Comparison of ENCODE assay signal across 1 cellular context in genomic region chr9:95044731-95045508, GRCh38.
A peak's percentile ranks its signal among the peaks of the same experiment; 100 is the strongest.
TF ChIP-seq lines count a peak whose summit lies in the region.

No MANE protein-coding gene starts in this region.

TF ChIP-seq in WTC11, 78 proteins besides CTCF, POLR2A, EP300 and RAD21 (continued from another document and continues in another):
- TF ChIP-seq ZNF532 (CRISPR knock-in tag; IDR thresholded peaks at IDR 0.05; ENCODE audit: borderline replicate concordance) (no peak), GRHL2 (CRISPR knock-in tag; IDR thresholded peaks at IDR 0.05; ENCODE audit: insufficient replicate concordance, severe bottlenecking) (no peak), ZNF138 (CRISPR knock-in tag; conservative IDR thresholded peaks at IDR 0.05) (no peak; the same call in 1 of the 2 replicates), E2F4 (CRISPR knock-in tag; IDR thresholded peaks at IDR 0.05; ENCODE audit: borderline replicate concordance, low read depth) (no peak), ZNF263 (CRISPR knock-in tag; IDR thresholded peaks at IDR 0.05; ENCODE audit: low read depth) (no peak), PRRX2 (CRISPR knock-in tag; IDR thresholded peaks at IDR 0.05) (no peak), FOXK1 (CRISPR knock-in tag; IDR thresholded peaks at IDR 0.05) (peak; percentile 39; the same call in 1 of the 2 replicates), NR1H2 (CRISPR knock-in tag; IDR thresholded peaks at IDR 0.05) (no peak), NR3C1 (CRISPR knock-in tag; conservative IDR thresholded peaks at IDR 0.05; ENCODE audit: low read depth) (no peak), TEAD4 (CRISPR knock-in tag; IDR thresholded peaks at IDR 0.05) (no peak), MLX (CRISPR knock-in tag; IDR thresholded peaks at IDR 0.05) (no peak), CDX4 (CRISPR knock-in tag; IDR thresholded peaks at IDR 0.05; ENCODE audit: borderline replicate concordance) (no peak), ARID4B (CRISPR knock-in tag; IDR thresholded peaks at IDR 0.05; ENCODE audit: borderline replicate concordance) (no peak), SMAD4 (CRISPR knock-in tag; IDR thresholded peaks at IDR 0.05) (no peak), NFYB (CRISPR knock-in tag; conservative IDR thresholded peaks at IDR 0.05; ENCODE audit: low read depth) (no peak), TP53 (CRISPR knock-in tag; IDR thresholded peaks at IDR 0.05) (0 out of 2 replicates have a peak, but pooled peaks have one; percentile 70), ELF4 (CRISPR knock-in tag; IDR thresholded peaks at IDR 0.05; ENCODE audit: low read depth) (no peak), ESRRA (CRISPR knock-in tag; IDR thresholded peaks at IDR 0.05; ENCODE audit: borderline replicate concordance) (peak; percentile 90; the same call in 1 of the 2 replicates), JAZF1 (CRISPR knock-in tag; IDR thresholded peaks at IDR 0.05) (no peak), HMGXB4 (CRISPR knock-in tag; IDR thresholded peaks at IDR 0.05) (peak; percentile 72), ETV6 (CRISPR knock-in tag; IDR thresholded peaks at IDR 0.05) (no peak), ZNF416 (CRISPR knock-in tag; IDR thresholded peaks at IDR 0.05) (no peak), SP1 (CRISPR knock-in tag; conservative IDR thresholded peaks at IDR 0.05) (peak; percentile 32; the same call in 1 of the 2 replicates), JUN (CRISPR knock-in tag; IDR thresholded peaks at IDR 0.05) (no peak), ZBTB43 (CRISPR knock-in tag; IDR thresholded peaks at IDR 0.05) (no peak), ZNF317 (CRISPR knock-in tag; IDR thresholded peaks at IDR 0.05; ENCODE audit: borderline replicate concordance, low read depth) (no peak), GTF2I (CRISPR knock-in tag; conservative IDR thresholded peaks at IDR 0.05) (no peak), TEAD1 (CRISPR knock-in tag; IDR thresholded peaks at IDR 0.05) (no peak)
- TF ChIP-seq, protein P1, sequence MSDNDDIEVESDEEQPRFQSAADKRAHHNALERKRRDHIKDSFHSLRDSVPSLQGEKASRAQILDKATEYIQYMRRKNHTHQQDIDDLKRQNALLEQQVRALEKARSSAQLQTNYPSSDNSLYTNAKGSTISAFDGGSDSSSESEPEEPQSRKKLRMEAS (CRISPR knock-in tag; IDR thresholded peaks at IDR 0.05): 0 out of 2 replicates have a peak, but pooled peaks have one; percentile 52
- TF ChIP-seq, protein P2, sequence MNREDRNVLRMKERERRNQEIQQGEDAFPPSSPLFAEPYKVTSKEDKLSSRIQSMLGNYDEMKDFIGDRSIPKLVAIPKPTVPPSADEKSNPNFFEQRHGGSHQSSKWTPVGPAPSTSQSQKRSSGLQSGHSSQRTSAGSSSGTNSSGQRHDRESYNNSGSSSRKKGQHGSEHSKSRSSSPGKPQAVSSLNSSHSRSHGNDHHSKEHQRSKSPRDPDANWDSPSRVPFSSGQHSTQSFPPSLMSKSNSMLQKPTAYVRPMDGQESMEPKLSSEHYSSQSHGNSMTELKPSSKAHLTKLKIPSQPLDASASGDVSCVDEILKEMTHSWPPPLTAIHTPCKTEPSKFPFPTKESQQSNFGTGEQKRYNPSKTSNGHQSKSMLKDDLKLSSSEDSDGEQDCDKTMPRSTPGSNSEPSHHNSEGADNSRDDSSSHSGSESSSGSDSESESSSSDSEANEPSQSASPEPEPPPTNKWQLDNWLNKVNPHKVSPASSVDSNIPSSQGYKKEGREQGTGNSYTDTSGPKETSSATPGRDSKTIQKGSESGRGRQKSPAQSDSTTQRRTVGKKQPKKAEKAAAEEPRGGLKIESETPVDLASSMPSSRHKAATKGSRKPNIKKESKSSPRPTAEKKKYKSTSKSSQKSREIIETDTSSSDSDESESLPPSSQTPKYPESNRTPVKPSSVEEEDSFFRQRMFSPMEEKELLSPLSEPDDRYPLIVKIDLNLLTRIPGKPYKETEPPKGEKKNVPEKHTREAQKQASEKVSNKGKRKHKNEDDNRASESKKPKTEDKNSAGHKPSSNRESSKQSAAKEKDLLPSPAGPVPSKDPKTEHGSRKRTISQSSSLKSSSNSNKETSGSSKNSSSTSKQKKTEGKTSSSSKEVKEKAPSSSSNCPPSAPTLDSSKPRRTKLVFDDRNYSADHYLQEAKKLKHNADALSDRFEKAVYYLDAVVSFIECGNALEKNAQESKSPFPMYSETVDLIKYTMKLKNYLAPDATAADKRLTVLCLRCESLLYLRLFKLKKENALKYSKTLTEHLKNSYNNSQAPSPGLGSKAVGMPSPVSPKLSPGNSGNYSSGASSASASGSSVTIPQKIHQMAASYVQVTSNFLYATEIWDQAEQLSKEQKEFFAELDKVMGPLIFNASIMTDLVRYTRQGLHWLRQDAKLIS (CRISPR knock-in tag; IDR thresholded peaks at IDR 0.05; ENCODE audit: borderline replicate concordance): 0 out of 2 replicates have a peak, but pooled peaks have one; percentile 49
- TF ChIP-seq, protein P3, sequence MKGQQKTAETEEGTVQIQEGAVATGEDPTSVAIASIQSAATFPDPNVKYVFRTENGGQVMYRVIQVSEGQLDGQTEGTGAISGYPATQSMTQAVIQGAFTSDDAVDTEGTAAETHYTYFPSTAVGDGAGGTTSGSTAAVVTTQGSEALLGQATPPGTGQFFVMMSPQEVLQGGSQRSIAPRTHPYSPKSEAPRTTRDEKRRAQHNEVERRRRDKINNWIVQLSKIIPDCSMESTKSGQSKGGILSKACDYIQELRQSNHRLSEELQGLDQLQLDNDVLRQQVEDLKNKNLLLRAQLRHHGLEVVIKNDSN (CRISPR knock-in tag; IDR thresholded peaks at IDR 0.05): no peak
- TF ChIP-seq, protein P4, sequence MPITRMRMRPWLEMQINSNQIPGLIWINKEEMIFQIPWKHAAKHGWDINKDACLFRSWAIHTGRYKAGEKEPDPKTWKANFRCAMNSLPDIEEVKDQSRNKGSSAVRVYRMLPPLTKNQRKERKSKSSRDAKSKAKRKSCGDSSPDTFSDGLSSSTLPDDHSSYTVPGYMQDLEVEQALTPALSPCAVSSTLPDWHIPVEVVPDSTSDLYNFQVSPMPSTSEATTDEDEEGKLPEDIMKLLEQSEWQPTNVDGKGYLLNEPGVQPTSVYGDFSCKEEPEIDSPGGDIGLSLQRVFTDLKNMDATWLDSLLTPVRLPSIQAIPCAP (CRISPR knock-in tag; IDR thresholded peaks at IDR 0.05): no peak
- TF ChIP-seq, protein P5, sequence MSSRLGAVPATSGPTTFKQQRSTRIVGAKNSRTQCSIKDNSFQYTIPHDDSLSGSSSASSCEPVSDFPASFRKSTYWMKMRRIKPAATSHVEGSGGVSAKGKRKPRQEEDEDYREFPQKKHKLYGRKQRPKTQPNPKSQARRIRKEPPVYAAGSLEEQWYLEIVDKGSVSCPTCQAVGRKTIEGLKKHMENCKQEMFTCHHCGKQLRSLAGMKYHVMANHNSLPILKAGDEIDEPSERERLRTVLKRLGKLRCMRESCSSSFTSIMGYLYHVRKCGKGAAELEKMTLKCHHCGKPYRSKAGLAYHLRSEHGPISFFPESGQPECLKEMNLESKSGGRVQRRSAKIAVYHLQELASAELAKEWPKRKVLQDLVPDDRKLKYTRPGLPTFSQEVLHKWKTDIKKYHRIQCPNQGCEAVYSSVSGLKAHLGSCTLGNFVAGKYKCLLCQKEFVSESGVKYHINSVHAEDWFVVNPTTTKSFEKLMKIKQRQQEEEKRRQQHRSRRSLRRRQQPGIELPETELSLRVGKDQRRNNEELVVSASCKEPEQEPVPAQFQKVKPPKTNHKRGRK (CRISPR knock-in tag; IDR thresholded peaks at IDR 0.05; ENCODE audit: borderline replicate concordance): no peak
